In the genomic region with DNA sequence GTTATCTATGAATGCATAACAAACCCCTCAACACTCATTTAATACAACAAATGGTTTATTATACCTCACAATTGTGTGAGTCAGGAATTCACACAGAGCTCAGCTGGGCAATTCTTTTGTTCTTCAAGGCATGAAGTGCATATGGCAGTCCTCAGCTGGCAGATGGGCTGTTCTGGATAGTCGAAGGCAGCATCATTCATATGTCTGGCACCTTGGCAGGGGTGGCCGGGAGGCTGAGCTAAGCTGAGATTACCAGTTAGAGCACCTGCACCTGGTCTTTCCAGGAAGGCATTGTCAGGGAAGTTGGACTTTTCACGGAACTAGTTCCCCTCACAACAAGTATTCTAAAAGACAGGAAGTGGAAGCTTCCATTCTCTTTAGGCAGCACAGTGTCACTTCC, we compare ENCODE assay signal across 14 cellular contexts.
DNase-seq lines count a peak whose midpoint lies in the region; ATAC-seq and TF ChIP-seq lines count a peak whose summit lies in the region.
"Had no signal": no experiment of that assay in that cellular context is flagged by ENCODE, and none has a peak within 500 bp of the region (broad histone marks: within the 10 kb centered on the region; RNA-seq: fewer than 3 reads in every experiment).

No MANE protein-coding gene starts in this region.

- H3K27ac Mint-ChIP-seq in endodermal cell = no peak overlapping the region
- H3K27ac Mint-ChIP-seq: CD4-positive, alpha-beta memory T cell; H9 had no signal

- H3K4me1 ChIP-seq in endodermal cell (ENCODE audit: control insufficient read depth, insufficient read depth, low read length) = peaks cover 8% of the 10 kb centered on the region
- no peaks in the 10 kb centered on the region for H3K4me1 ChIP-seq in effector memory CD4-positive, alpha-beta T cell (ENCODE audit: control insufficient read depth, insufficient read depth, low read length, poor library complexity, severe bottlenecking)

- no peak for TF ChIP-seq CTCF in endodermal cell (conservative IDR thresholded peaks at IDR 0.05)

- peaks cover 8% of the 10 kb centered on the region for H3K9me3 ChIP-seq in endodermal cell (ENCODE audit: control insufficient read depth, low read length)
- H3K9me3 ChIP-seq in effector memory CD4-positive, alpha-beta T cell (ENCODE audit: control insufficient read depth, low read length) = no peaks in the 10 kb centered on the region

- H3K36me3 ChIP-seq in endodermal cell (ENCODE audit: control insufficient read depth, insufficient read depth, low read length) = no peaks in the 10 kb centered on the region
- no peaks in the 10 kb centered on the region for H3K36me3 ChIP-seq in effector memory CD4-positive, alpha-beta T cell (ENCODE audit: control insufficient read depth, insufficient read depth, low read length)

- no peaks in the 10 kb centered on the region for H3K9me3 Mint-ChIP-seq in endodermal cell
- H3K9me3 Mint-ChIP-seq: CD4-positive, alpha-beta memory T cell; H9 had no signal

- H3K4me3 Mint-ChIP-seq in endodermal cell = no peak overlapping the region
- H3K4me3 Mint-ChIP-seq: CD4-positive, alpha-beta memory T cell; H9 had no signal

- no peaks in the 10 kb centered on the region for H3K36me3 Mint-ChIP-seq in endodermal cell (ENCODE audit: low read depth)
- H3K36me3 Mint-ChIP-seq: CD4-positive, alpha-beta memory T cell had no signal

- in situ Hi-C loops in G401 (cut with HindIII; ENCODE audit: low sequenced_read_pairs) = no loop called here

- peak overlapping the region; percentile 9 for H3K9ac ChIP-seq in endodermal cell (ENCODE audit: extremely low read depth, low read length, poor library complexity, severe bottlenecking)

- peaks cover 13% of the 10 kb centered on the region for H3K4me1 Mint-ChIP-seq in endodermal cell
- H3K4me1 Mint-ChIP-seq: CD4-positive, alpha-beta memory T cell had no signal

- no peaks in the 10 kb centered on the region for H3K27me3 ChIP-seq in endodermal cell (ENCODE audit: control insufficient read depth, insufficient read depth, low read length, poor library complexity, severe bottlenecking)
- no peaks in the 10 kb centered on the region for H3K27me3 ChIP-seq in effector memory CD4-positive, alpha-beta T cell (replicated peaks; ENCODE audit: control insufficient read depth, insufficient read depth, low read length, poor library complexity, severe bottlenecking)

- H3K27me3 Mint-ChIP-seq in endodermal cell (ENCODE audit: insufficient read depth) = peaks cover 8% of the 10 kb centered on the region

- WGBS in endodermal cell (ENCODE audit: insufficient coverage in 1 of 2, insufficient read length in 1 of 2), 2 experiments = 83 to 96% methylated on average over 3 of the region's 3 CpGs

- H3K4me3 ChIP-seq in endodermal cell (ENCODE audit: low read length) = no peak overlapping the region
- H3K4me3 ChIP-seq in effector memory CD4-positive, alpha-beta T cell (ENCODE audit: insufficient read depth, low read depth, low read length, poor library complexity, severe bottlenecking) = no peak overlapping the region

- DNase-seq in NCI-H1417 (lab: John Stamatoyannopoulos, UW) = peak in 2 of 3 experiments; percentile 40 to 77
- DNase-seq in NCI-H1417 treated with DMSO at 0.1 percent for 48 hours (lab: John Stamatoyannopoulos, UW) = no peak
- DNase-seq in G401 (ENCODE audit: low spot score) = peak; percentile 22
- DNase-seq in NCI-H446 treated with DMSO at 0.1 percent for 48 hours (lab: John Stamatoyannopoulos, UW) = peak; percentile 64
- DNase-seq in endodermal cell = peak; percentile 60
- DNase-seq in NCI-H146 (lab: John Stamatoyannopoulos, UW) = no peak
- no peak for DNase-seq in effector memory CD4-positive, alpha-beta T cell
- DNase-seq: CD4-positive, alpha-beta memory T cell; H9; NCI-H1436; NCI-H526 had no signal

- H3K27ac ChIP-seq in endodermal cell (ENCODE audit: low read depth, low read length) = peak overlapping the region; percentile 39
- H3K27ac ChIP-seq in effector memory CD4-positive, alpha-beta T cell (ENCODE audit: insufficient read depth, low read length, poor library complexity, severe bottlenecking) = no peak overlapping the region
- H3K27ac ChIP-seq: HL-60 had no signal

- no peak for ATAC-seq in HG03196 (IDR thresholded peaks at IDR 0.05; ENCODE audit: unreplicated experiment)
- ATAC-seq: Panc1 had no signal

Comparison
In these comparisons a context has a peak if more than half of its experiments do, and no peak if none do; other contexts are left out.
1. DNase-seq: peak in NCI-H1417 (2 of 3), G401 (single experiment), NCI-H446 treated with DMSO at 0.1 percent for 48 hours (single experiment) and endodermal cell (single experiment); none in NCI-H1417 treated with DMSO at 0.1 percent for 48 hours (single experiment), NCI-H146 (single experiment) and effector memory CD4-positive, alpha-beta T cell (0 of 3).